ENCODE assay signal across 13 cellular contexts in genomic region chr11:556175-556699, GRCh38. TPM values are rescaled to one million over a fixed set of nuclear protein-coding genes. Genes with fewer than 3 reads are reported as not detected.
DNase-seq lines count a peak whose midpoint lies in the region; ATAC-seq and TF ChIP-seq lines count a peak whose summit lies in the region.
"Had no signal": no experiment of that assay in that cellular context is flagged by ENCODE, and none has a peak within 500 bp of the region (broad histone marks: within the 10 kb centered on the region; RNA-seq: fewer than 3 reads in every experiment).

No MANE protein-coding gene starts in this region.

- H3K36me3 ChIP-seq in RWPE2 (ENCODE audit: low read depth) (no peaks in the 10 kb centered on the region), iPS-18a (ENCODE audit: control insufficient read depth, low read depth, low read length) (no peaks in the 10 kb centered on the region), thymus (ENCODE audit: control insufficient read depth, insufficient read depth) (no peaks in the 10 kb centered on the region), tibial nerve (no peaks in the 10 kb centered on the region)

- no peak for TF ChIP-seq CTCF in RWPE2 (IDR thresholded peaks at IDR 0.05; ENCODE audit: poor library complexity, severe bottlenecking)
- TF ChIP-seq CTCF in tibial nerve (IDR thresholded peaks at IDR 0.05) = no peak
- TF ChIP-seq CTCF in GM10248 (IDR thresholded peaks at IDR 0.05; ENCODE audit: control extremely low read depth, extremely low read depth, low read depth, missing control alignments) = no peak

- peaks cover 7% of the 10 kb centered on the region for H3K27me3 ChIP-seq in RWPE2 (ENCODE audit: insufficient read depth, poor library complexity, severe bottlenecking)
- peaks cover 48% of the 10 kb centered on the region for H3K27me3 ChIP-seq in iPS-18a (ENCODE audit: control insufficient read depth, insufficient read depth, low read length)
- peaks cover 44% of the 10 kb centered on the region for H3K27me3 ChIP-seq in thymus (ENCODE audit: control insufficient read depth, insufficient read depth)
- H3K27me3 ChIP-seq in tibial nerve = peaks cover 0 to 85% of the 10 kb centered on the region in 2 donors

- H3K36me3 Mint-ChIP-seq in activated T-cell treated with anti-CD3 and anti-CD28 coated beads, Interleukin-2, amount 50 U/mL, for 72 hours (ENCODE audit: insufficient read depth in 2 of 2) = no peaks in the 10 kb centered on the region

- H3K9me3 ChIP-seq in RWPE2 (ENCODE audit: severe bottlenecking) (no peaks in the 10 kb centered on the region), iPS-18a (ENCODE audit: control insufficient read depth, low read depth, low read length) (no peaks in the 10 kb centered on the region), thymus (ENCODE audit: control insufficient read depth) (peaks cover 1% of the 10 kb centered on the region), tibial nerve (no peaks in the 10 kb centered on the region)
- H3K9me3 ChIP-seq: SK-N-SH had no signal

- H3K4me1 ChIP-seq in RWPE2 (ENCODE audit: insufficient read depth, poor library complexity, severe bottlenecking) = no peaks in the 10 kb centered on the region
- peaks cover 5% of the 10 kb centered on the region for H3K4me1 ChIP-seq in iPS-18a (ENCODE audit: control insufficient read depth, low read depth, low read length)
- H3K4me1 ChIP-seq in thymus (ENCODE audit: control insufficient read depth, insufficient read depth, low read length) = peaks cover 16% of the 10 kb centered on the region
- peaks cover 0 to 34% (median 17%) of the 10 kb centered on the region in 4 donors for H3K4me1 ChIP-seq in tibial nerve

- peak overlapping the region; percentile 29 to 60 for H3K4me3 Mint-ChIP-seq in activated T-cell treated with anti-CD3 and anti-CD28 coated beads, Interleukin-2, amount 50 U/mL, for 72 hours

- H3K27ac ChIP-seq in RWPE2 (ENCODE audit: poor library complexity, severe bottlenecking) (no peak overlapping the region), iPS-18a (ENCODE audit: low read length) (no peak overlapping the region), thymus (ENCODE audit: low read depth) (no peak overlapping the region), tibial nerve (no peak overlapping the region)

- CTCF ChIA-PET in GM10248 (lab: Yijun Ruan, JAX) = interaction anchor here (0.9 to 8.1 kb wide), 10 partner anchors 11 to 209 kb away, joined by 3 to 71 read pairs (median 4); partner anchors contain the start of gene HRAS

- WGBS in thymus = 8% methylated on average over 49 of the region's 49 CpGs
- WGBS in tibial nerve, 2 donors = 10 to 25% methylated on average over 7 to 35 of the region's 49 CpGs

- peaks cover 5% of the 10 kb centered on the region for H3K4me1 Mint-ChIP-seq in activated T-cell treated with anti-CD3 and anti-CD28 coated beads, Interleukin-2, amount 50 U/mL, for 72 hours (ENCODE audit: low read depth)

- no peak overlapping the region for H3K9ac ChIP-seq in iPS-18a (ENCODE audit: low read length)
- H3K9ac ChIP-seq: SK-N-SH had no signal

- no peak for DNase-seq in activated T-cell treated with anti-CD3 and anti-CD28 coated beads, Interleukin-2, amount 50 U/mL, for 72 hours
- no peak for DNase-seq in activated T-cell treated with anti-CD3 and anti-CD28 coated beads, Interleukin-2, amount 50 U/mL, for 48 hours
- DNase-seq in RWPE2 (ENCODE audit: low spot score) = no peak
- DNase-seq in tibial nerve (ENCODE audit: low spot score in 2 of 2) = no peak
- no peak for DNase-seq in GM10248 (ENCODE audit: extremely low spot score)
- DNase-seq: activated CD4-positive, alpha-beta T cell treated with anti-CD3 and anti-CD28 coated beads, Interleukin-2, amount 50 U/mL, for 4 hours; aorta; stimulated activated CD4-positive, alpha-beta T cell treated with anti-CD3 and anti-CD28 coated beads, Interleukin-4, amount 100 ng/mL, for 24 hours had no signal

- H3K4me3 ChIP-seq in RWPE2 (ENCODE audit: severe bottlenecking) (peak overlapping the region; percentile 36), iPS-18a (ENCODE audit: low read length) (peak overlapping the region; percentile 35), thymus (ENCODE audit: low read length) (peak overlapping the region; percentile 61), tibial nerve (peak overlapping the region in 1 of 4 donors; percentile 32)

- peaks cover 15% of the 10 kb centered on the region for H3K27me3 Mint-ChIP-seq in activated T-cell treated with anti-CD3 and anti-CD28 coated beads, Interleukin-2, amount 50 U/mL, for 72 hours (ENCODE audit: low read depth)

- no peak for TF ChIP-seq POLR2A in tibial nerve (IDR thresholded peaks at IDR 0.05)

- no peak for TF ChIP-seq EP300 in tibial nerve (IDR thresholded peaks at IDR 0.05)

- no peak overlapping the region for H3K27ac Mint-ChIP-seq in activated T-cell treated with anti-CD3 and anti-CD28 coated beads, Interleukin-2, amount 50 U/mL, for 72 hours
- H3K27ac Mint-ChIP-seq: CD14-positive monocyte had no signal

- POLR2A ChIA-PET in GM10248 (lab: Yijun Ruan, JAX) = interaction anchor here (0.6 kb wide), 1 partner anchor 12 kb away, joined by 3 read pairs; no protein-coding TSS in a partner anchor

- ATAC-seq in activated T-cell treated with anti-CD3 and anti-CD28 coated beads, Interleukin-2, amount 50 U/mL, for 72 hours (replicated peaks in 1 of 2) = no peak
- ATAC-seq in RWPE2 (ENCODE audit: low read depth) (no peak), HG02763 (IDR thresholded peaks at IDR 0.05; ENCODE audit: unreplicated experiment) (no peak)

- no peaks in the 10 kb centered on the region for H3K9me3 Mint-ChIP-seq in activated T-cell treated with anti-CD3 and anti-CD28 coated beads, Interleukin-2, amount 50 U/mL, for 72 hours

RNA-seq across cellular contexts. Expression of gene LMNTD2, which starts 4.3 kb away (rescaled TPM):
- total RNA-seq in activated T-cell treated with anti-CD3 and anti-CD28 coated beads, Interleukin-2, amount 50 U/mL, for 72 hours = 1 to 10 TPM; 3.1 to 5.5 TPM
- polyA plus RNA-seq in thymus = 5.8 TPM
- total RNA-seq in tibial nerve = 1 to 10 TPM; 1.3 to 5.9 (median 3.2) TPM

RNA-seq across cellular contexts. Expression of gene RASSF7, which starts 4.5 kb away (rescaled TPM):
- total RNA-seq in activated T-cell treated with anti-CD3 and anti-CD28 coated beads, Interleukin-2, amount 50 U/mL, for 72 hours = 10 to 100 TPM; 13.5 to 14.2 TPM
- 51.2 TPM for polyA plus RNA-seq in thymus
- total RNA-seq in tibial nerve = 10 to 100 TPM; 21.0 to 25.6 (median 23.1) TPM

RNA-seq across cellular contexts. Expression of gene LRRC56, which starts 18.9 kb away (rescaled TPM):
- total RNA-seq in activated T-cell treated with anti-CD3 and anti-CD28 coated beads, Interleukin-2, amount 50 U/mL, for 72 hours = 1 to 10 TPM; 1.2 to 3.1 TPM
- polyA plus RNA-seq in thymus = 2.4 TPM
- total RNA-seq in tibial nerve = 1 to 10 TPM in 1 of 4 donors, under 1 TPM in 2, not detected in 1; 0.22 to 1.4 (median 0.60) TPM

RNA-seq across cellular contexts. Expression of gene PHRF1, which starts 20.0 kb away (rescaled TPM):
- total RNA-seq in activated T-cell treated with anti-CD3 and anti-CD28 coated beads, Interleukin-2, amount 50 U/mL, for 72 hours = 10 to 100 TPM; 29.7 to 31.0 TPM
- polyA plus RNA-seq in thymus = 23.7 TPM
- 10 to 100 TPM; 27.1 to 49.2 (median 34.9) TPM for total RNA-seq in tibial nerve

RNA-seq across cellular contexts. Expression of gene HRAS, which starts 20.9 kb away (rescaled TPM):
- 10 to 100 TPM; 28.8 to 40.1 TPM for total RNA-seq in activated T-cell treated with anti-CD3 and anti-CD28 coated beads, Interleukin-2, amount 50 U/mL, for 72 hours
- polyA plus RNA-seq in thymus = 145 TPM
- 10 to 100 TPM; 64.3 to 71.1 (median 68.1) TPM for total RNA-seq in tibial nerve
